ENCODE assay signal across 33 cellular contexts in genomic region chr2:2178921-2179320, GRCh38.
DNase-seq lines count a peak whose midpoint lies in the region; ATAC-seq and TF ChIP-seq lines count a peak whose summit lies in the region.
"Had no signal": no experiment of that assay in that cellular context is flagged by ENCODE, and none has a peak within 500 bp of the region (broad histone marks: within the 10 kb centered on the region; RNA-seq: fewer than 3 reads in every experiment).

No MANE protein-coding gene starts in this region.

- H3K9me3 ChIP-seq in esophagus muscularis mucosa, result no peaks in the 10 kb centered on the region
- H3K9me3 ChIP-seq in vagina, result no peaks in the 10 kb centered on the region
- H3K9me3 ChIP-seq: A549, BE2C, BLaER1, Caco-2 had no signal

- no peaks in the 10 kb centered on the region for H3K36me3 Mint-ChIP-seq in osteocyte (ENCODE audit: unreplicated experiment)
- H3K36me3 Mint-ChIP-seq: CD14-positive monocyte; CD4-positive, alpha-beta memory T cell; CD4-positive, CD25-positive, alpha-beta regulatory T cell; CD8-positive, alpha-beta memory T cell; CD8-positive, alpha-beta T cell had no signal

- intact Hi-C loops in esophagus muscularis mucosa (cut with DNase I), result no loop called here
- intact Hi-C loops in vagina (cut with DNase I), result no loop called here
- intact Hi-C loops in Right ventricle myocardium inferior (cut with DNase I), result no loop called here

- WGBS in esophagus muscularis mucosa, result 83% methylated on average over 4 of the region's 4 CpGs

- H3K4me3 ChIP-seq in esophagus muscularis mucosa, result no peak overlapping the region
- H3K4me3 ChIP-seq in vagina, result no peak overlapping the region
- H3K4me3 ChIP-seq: A549; BLaER1; BLaER1 treated with 17β-estradiol and CSF1 and Interleukin-3, amounts not matched to agents 10 nM and 100 nM had no signal

- H3K27ac ChIP-seq in esophagus muscularis mucosa (replicated peaks in 1 of 4) (no peak overlapping the region), vagina (no peak overlapping the region)
- H3K27ac ChIP-seq: 22Rv1; A549; BLaER1; BLaER1 treated with 17β-estradiol and CSF1 and Interleukin-3, amounts not matched to agents 10 nM and 100 nM; C4-2B had no signal

- H3K9me3 Mint-ChIP-seq in osteocyte (ENCODE audit: unreplicated experiment), result no peaks in the 10 kb centered on the region
- H3K9me3 Mint-ChIP-seq: CD4-positive, alpha-beta memory T cell; CD4-positive, alpha-beta T cell; CD8-positive, alpha-beta T cell had no signal

- no peak overlapping the region for H3K4me3 Mint-ChIP-seq in osteocyte (ENCODE audit: unreplicated experiment)
- H3K4me3 Mint-ChIP-seq: B cell; CD4-positive, alpha-beta memory T cell; CD4-positive, alpha-beta T cell; CD4-positive, CD25-positive, alpha-beta regulatory T cell; CD8-positive, alpha-beta memory T cell; CD8-positive, alpha-beta T cell had no signal

- TF ChIP-seq CTCF in esophagus muscularis mucosa (IDR thresholded peaks at IDR 0.05) (no peak), osteocyte (IDR thresholded peaks at IDR 0.05) (no peak), vagina (IDR thresholded peaks at IDR 0.05) (no peak)

- TF ChIP-seq POLR2A in esophagus muscularis mucosa (IDR thresholded peaks at IDR 0.05; ENCODE audit: low read depth) (no peak), vagina (IDR thresholded peaks at IDR 0.05) (no peak)

- DNase-seq in esophagus muscularis mucosa (ENCODE audit: extremely low spot score) (peak; percentile 68), osteocyte (ENCODE audit: extremely low spot score, unreplicated experiment) (peak; percentile 49), vagina (ENCODE audit: extremely low spot score in 2 of 2) (peak; percentile 49 to 58), COLO668 (lab: John Stamatoyannopoulos, UW; ENCODE audit: unreplicated experiment) (no peak), AG08396 (ENCODE audit: low spot score) (no peak), Right ventricle myocardium inferior (ENCODE audit: missing footprints) (no peak)
- DNase-seq: 8988T; ACHN; AML-193; BE2C; C1 segment of cervical spinal cord; Caco-2; Calu3; CD4-positive, alpha-beta memory T cell; CD4-positive, alpha-beta T cell; CD4-positive, CD25-positive, alpha-beta regulatory T cell; CD8-positive, alpha-beta memory T cell; CD8-positive, alpha-beta T cell; COR-L47; DMS 273 treated with DMSO at 0.1 percent for 48 hours; DMS153; DMS53; DMS79; DMS79 treated with DMSO at 0.1 percent for 48 hours; DND-41; EL had no signal

- peaks cover 8% of the 10 kb centered on the region for H3K27me3 Mint-ChIP-seq in osteocyte (ENCODE audit: unreplicated experiment)
- H3K27me3 Mint-ChIP-seq: B cell; CD4-positive, alpha-beta memory T cell; CD4-positive, CD25-positive, alpha-beta regulatory T cell; CD8-positive, alpha-beta memory T cell had no signal

- H3K27me3 ChIP-seq in esophagus muscularis mucosa (no peaks in the 10 kb centered on the region), vagina (no peaks in the 10 kb centered on the region)
- H3K27me3 ChIP-seq: BE2C; BLaER1; BLaER1 treated with 17β-estradiol and CSF1 and Interleukin-3, amounts not matched to agents 10 nM and 100 nM had no signal

- no peak for ATAC-seq in Right ventricle myocardium inferior
- ATAC-seq: A549; CD8-positive, alpha-beta T cell had no signal

- H3K4me1 ChIP-seq in esophagus muscularis mucosa (peaks cover 0 to 8% (median 0%) of the 10 kb centered on the region in 4 donors), vagina (no peaks in the 10 kb centered on the region)
- H3K4me1 ChIP-seq: A549, Caco-2 had no signal

- H3K36me3 ChIP-seq in esophagus muscularis mucosa (no peaks in the 10 kb centered on the region), vagina (no peaks in the 10 kb centered on the region)
- H3K36me3 ChIP-seq: BLaER1; BLaER1 treated with 17β-estradiol and CSF1 and Interleukin-3, amounts not matched to agents 10 nM and 100 nM had no signal

- no peak overlapping the region for H3K27ac Mint-ChIP-seq in osteocyte (ENCODE audit: unreplicated experiment)
- H3K27ac Mint-ChIP-seq: B cell; CD14-positive monocyte; CD4-positive, alpha-beta memory T cell; CD4-positive, alpha-beta T cell; CD4-positive, CD25-positive, alpha-beta regulatory T cell; CD8-positive, alpha-beta memory T cell; CD8-positive, alpha-beta T cell had no signal

- TF ChIP-seq EP300 in esophagus muscularis mucosa (IDR thresholded peaks at IDR 0.05), result no peak

- no peaks in the 10 kb centered on the region for H3K4me1 Mint-ChIP-seq in osteocyte (ENCODE audit: unreplicated experiment)
- H3K4me1 Mint-ChIP-seq: B cell; CD14-positive monocyte; CD4-positive, alpha-beta memory T cell; CD4-positive, CD25-positive, alpha-beta regulatory T cell; CD8-positive, alpha-beta memory T cell had no signal

Comparison
In these comparisons a context has a peak if more than half of its experiments do, and no peak if none do; other contexts are left out.
1. DNase-seq: peak in esophagus muscularis mucosa (single experiment), osteocyte (single experiment) and vagina (2 of 2); none in COLO668 (single experiment), AG08396 (single experiment) and Right ventricle myocardium inferior (single experiment).